Comparison of ENCODE assay signal across 28 cellular contexts in the genomic region with DNA sequence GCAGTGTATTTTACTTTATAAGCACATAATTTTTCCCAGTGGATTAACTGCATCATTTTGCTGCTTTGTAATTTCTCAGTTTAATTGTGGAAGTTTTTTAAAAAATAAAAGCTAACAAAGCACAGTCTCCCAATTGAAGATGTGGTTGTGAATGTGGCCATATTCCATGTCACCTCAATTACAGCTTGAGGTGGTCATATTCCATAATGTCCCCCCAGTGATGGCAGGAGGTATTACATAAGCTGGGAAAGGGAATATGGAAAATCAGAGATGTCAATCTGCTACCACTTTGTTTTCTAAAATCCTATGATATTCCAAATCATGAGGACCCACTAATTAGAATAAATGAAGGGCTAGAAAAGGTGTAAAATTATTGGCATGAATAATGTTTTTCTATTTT.
DNase-seq lines count a peak whose midpoint lies in the region; ATAC-seq and TF ChIP-seq lines count a peak whose summit lies in the region.
"Had no signal": no experiment of that assay in that cellular context is flagged by ENCODE, and none has a peak within 500 bp of the region (broad histone marks: within the 10 kb centered on the region; RNA-seq: fewer than 3 reads in every experiment).

No MANE protein-coding gene starts in this region.

- H3K36me3 ChIP-seq in endodermal cell (ENCODE audit: control insufficient read depth, insufficient read depth, low read length) (no peaks in the 10 kb centered on the region), neural progenitor cell (no peaks in the 10 kb centered on the region), left ventricle myocardium inferior (no peaks in the 10 kb centered on the region), gastrocnemius medialis (no peaks in the 10 kb centered on the region)
- H3K36me3 ChIP-seq: adrenal gland, thoracic aorta had no signal

- H3K4me1 Mint-ChIP-seq in endodermal cell = peaks cover 7% of the 10 kb centered on the region
- peaks cover 3% of the 10 kb centered on the region for H3K4me1 Mint-ChIP-seq in neural progenitor cell
- H3K4me1 Mint-ChIP-seq in activated CD4-positive, alpha-beta memory T cell treated with anti-CD3 and anti-CD28 coated beads for 36 hours (ENCODE audit: low read depth) = no peaks in the 10 kb centered on the region
- H3K4me1 Mint-ChIP-seq: activated CD4-positive, alpha-beta T cell treated with anti-CD3 and anti-CD28 coated beads, Interleukin-2, amount 10 ng/mL, durations not matched to agents 7 days and 5 days; CD14-positive monocyte; central memory CD8-positive, alpha-beta T cell; memory B cell; naive thymus-derived CD8-positive, alpha-beta T cell had no signal

- H3K4me2 ChIP-seq in neural progenitor cell = no peak overlapping the region
- H3K4me2 ChIP-seq: hepatocyte, KMS-11 had no signal

- H3K27ac Mint-ChIP-seq in endodermal cell = no peak overlapping the region
- no peak overlapping the region for H3K27ac Mint-ChIP-seq in neural progenitor cell
- H3K27ac Mint-ChIP-seq in activated CD4-positive, alpha-beta memory T cell treated with anti-CD3 and anti-CD28 coated beads for 36 hours = no peak overlapping the region
- H3K27ac Mint-ChIP-seq: activated CD4-positive, alpha-beta T cell treated with anti-CD3 and anti-CD28 coated beads, Interleukin-2, amount 10 ng/mL, durations not matched to agents 7 days and 5 days; CD14-positive monocyte; memory B cell; naive thymus-derived CD8-positive, alpha-beta T cell had no signal

- no peaks in the 10 kb centered on the region for H4K20me1 ChIP-seq in neural progenitor cell (ENCODE audit: low read depth)

- no peak for ATAC-seq in gastrocnemius medialis
- ATAC-seq: naive thymus-derived CD8-positive, alpha-beta T cell had no signal

- H3K9me3 ChIP-seq in endodermal cell (ENCODE audit: control insufficient read depth, low read length) = no peaks in the 10 kb centered on the region
- no peaks in the 10 kb centered on the region for H3K9me3 ChIP-seq in neural progenitor cell (ENCODE audit: low read depth)
- H3K9me3 ChIP-seq in left ventricle myocardium inferior (replicated peaks) = no peaks in the 10 kb centered on the region
- no peaks in the 10 kb centered on the region for H3K9me3 ChIP-seq in gastrocnemius medialis
- H3K9me3 ChIP-seq: adrenal gland, thoracic aorta had no signal

- H3K4me1 ChIP-seq in endodermal cell (ENCODE audit: control insufficient read depth, insufficient read depth, low read length) = no peaks in the 10 kb centered on the region
- H3K4me1 ChIP-seq in neural progenitor cell = no peaks in the 10 kb centered on the region
- H3K4me1 ChIP-seq in left ventricle myocardium inferior = no peaks in the 10 kb centered on the region
- no peaks in the 10 kb centered on the region for H3K4me1 ChIP-seq in gastrocnemius medialis
- H3K4me1 ChIP-seq: adrenal gland had no signal

- H2AFZ ChIP-seq in neural progenitor cell (replicated peaks) = no peak overlapping the region
- H2AFZ ChIP-seq: hepatocyte had no signal

- POLR2A ChIA-PET in activated CD4-positive, alpha-beta memory T cell treated with anti-CD3 and anti-CD28 coated beads for 36 hours (lab: Charles Lee) = no interaction called here

- no peak for TF ChIP-seq POLR2A in NB4 (IDR thresholded peaks at IDR 0.05; ENCODE audit: extremely low read depth, insufficient read length)
- TF ChIP-seq POLR2A in gastrocnemius medialis (IDR thresholded peaks at IDR 0.05) = no peak

- H3K9ac ChIP-seq in endodermal cell (ENCODE audit: extremely low read depth, low read length, poor library complexity, severe bottlenecking) = no peak overlapping the region
- H3K9ac ChIP-seq in neural progenitor cell = no peak overlapping the region
- H3K9ac ChIP-seq: KMS-11 had no signal

- intact Hi-C loops in left ventricle myocardium inferior (cut with micrococcal nuclease) (no loop called here), gastrocnemius medialis (cut with DNase I; ENCODE audit: low total_unique reads) (no loop called here)
- intact Hi-C loops in activated CD4-positive, alpha-beta memory T cell treated with anti-CD3 and anti-CD28 coated beads for 36 hours (cut with micrococcal nuclease) = no loop called here

- in situ Hi-C loops in gastrocnemius medialis (cut with MboI; ENCODE audit: low sequenced_read_pairs in 4 of 4) = no loop called here

- H3K36me3 Mint-ChIP-seq in endodermal cell (ENCODE audit: low read depth) = no peaks in the 10 kb centered on the region
- H3K36me3 Mint-ChIP-seq in neural progenitor cell = no peaks in the 10 kb centered on the region
- no peaks in the 10 kb centered on the region for H3K36me3 Mint-ChIP-seq in activated CD4-positive, alpha-beta memory T cell treated with anti-CD3 and anti-CD28 coated beads for 36 hours
- H3K36me3 Mint-ChIP-seq: CD14-positive monocyte; memory B cell; naive thymus-derived CD8-positive, alpha-beta T cell had no signal

- TF ChIP-seq CTCF in NB4 (IDR thresholded peaks at IDR 0.05; ENCODE audit: low read depth, low read length) (peak; percentile 12), endodermal cell (conservative IDR thresholded peaks at IDR 0.05) (peak; percentile 69), neural progenitor cell (IDR thresholded peaks at IDR 0.05) (peak; percentile 41), left ventricle myocardium inferior (IDR thresholded peaks at IDR 0.05; ENCODE audit: borderline replicate concordance) (no peak), gastrocnemius medialis (IDR thresholded peaks at IDR 0.05 in 4 of 5, conservative IDR thresholded peaks at IDR 0.05 in 1 of 5) (peak in 1 of 5 experiments; percentile 11)

- H3K4me3 ChIP-seq in NB4 (ENCODE audit: low read depth, low read length) (no peak overlapping the region), endodermal cell (ENCODE audit: low read length) (no peak overlapping the region), neural progenitor cell (no peak overlapping the region), left ventricle myocardium inferior (no peak overlapping the region), gastrocnemius medialis (no peak overlapping the region)
- H3K4me3 ChIP-seq: adrenal gland, hepatocyte, thoracic aorta had no signal

- H3K9me3 Mint-ChIP-seq in endodermal cell = no peaks in the 10 kb centered on the region
- no peaks in the 10 kb centered on the region for H3K9me3 Mint-ChIP-seq in neural progenitor cell
- H3K9me3 Mint-ChIP-seq in activated CD4-positive, alpha-beta memory T cell treated with anti-CD3 and anti-CD28 coated beads for 36 hours = peaks cover 12% of the 10 kb centered on the region

- peak; percentile 18 for DNase-seq in DMS 273 (lab: John Stamatoyannopoulos, UW; ENCODE audit: unreplicated experiment)
- no peak for DNase-seq in DMS 273 treated with DMSO at 0.1 percent for 48 hours (lab: John Stamatoyannopoulos, UW)
- no peak for DNase-seq in NB4 (ENCODE audit: low read depth)
- no peak for DNase-seq in endodermal cell
- DNase-seq in neural progenitor cell (ENCODE audit: low spot score) = no peak
- no peak for DNase-seq in left ventricle myocardium inferior
- DNase-seq in gastrocnemius medialis = no peak
- no peak for DNase-seq in activated CD4-positive, alpha-beta memory T cell treated with anti-CD3 and anti-CD28 coated beads for 36 hours
- DNase-seq: 8988T; activated CD4-positive, alpha-beta T cell treated with anti-CD3 and anti-CD28 coated beads, Interleukin-2, amount 10 ng/mL, durations not matched to agents 7 days and 5 days; activated CD8-positive, alpha-beta memory T cell treated with anti-CD3 and anti-CD28 coated beads, Interleukin-2, amount 50 U/mL, for 48 hours; activated gamma-delta T cell; adrenal gland; DMS79; effector CD8-positive, alpha-beta T cell; H7; naive thymus-derived CD8-positive, alpha-beta T cell; NCI-H1092; NCI-H2081 treated with DMSO at 0.1 percent for 48 hours; NCI-H774; RPMI8226; stimulated activated CD4-positive, alpha-beta T cell treated with anti-CD3 and anti-CD28 coated beads, Interleukin-12 subunit alpha, Interleukin-12 subunit beta, amount 100 ng/mL, for 4 hours had no signal

- H3K27ac ChIP-seq in endodermal cell (ENCODE audit: low read depth, low read length) = no peak overlapping the region
- no peak overlapping the region for H3K27ac ChIP-seq in neural progenitor cell
- H3K27ac ChIP-seq in left ventricle myocardium inferior (replicated peaks) = no peak overlapping the region
- H3K27ac ChIP-seq in gastrocnemius medialis = no peak overlapping the region
- H3K27ac ChIP-seq: adrenal gland, hepatocyte, KMS-11, thoracic aorta had no signal

- H3K27me3 Mint-ChIP-seq in endodermal cell (ENCODE audit: insufficient read depth) (no peaks in the 10 kb centered on the region), neural progenitor cell (ENCODE audit: insufficient read depth, low read depth) (no peaks in the 10 kb centered on the region)
- H3K27me3 Mint-ChIP-seq in activated CD4-positive, alpha-beta memory T cell treated with anti-CD3 and anti-CD28 coated beads for 36 hours = no peaks in the 10 kb centered on the region
- H3K27me3 Mint-ChIP-seq: activated CD4-positive, alpha-beta T cell treated with anti-CD3 and anti-CD28 coated beads, Interleukin-2, amount 10 ng/mL, durations not matched to agents 7 days and 5 days; central memory CD8-positive, alpha-beta T cell; memory B cell; naive thymus-derived CD8-positive, alpha-beta T cell had no signal

- no peaks in the 10 kb centered on the region for H3K79me2 ChIP-seq in neural progenitor cell (ENCODE audit: low read depth)
- H3K79me2 ChIP-seq: hepatocyte had no signal

- H3K27me3 ChIP-seq in endodermal cell (ENCODE audit: control insufficient read depth, insufficient read depth, low read length, poor library complexity, severe bottlenecking) = no peaks in the 10 kb centered on the region
- no peaks in the 10 kb centered on the region for H3K27me3 ChIP-seq in neural progenitor cell
- no peaks in the 10 kb centered on the region for H3K27me3 ChIP-seq in left ventricle myocardium inferior (ENCODE audit: low read depth)
- H3K27me3 ChIP-seq in gastrocnemius medialis = no peaks in the 10 kb centered on the region
- H3K27me3 ChIP-seq: adrenal gland, hepatocyte had no signal

- no peaks in the 10 kb centered on the region for H3F3A ChIP-seq in neural progenitor cell (ENCODE audit: low read depth)

- CTCF ChIA-PET in activated CD4-positive, alpha-beta memory T cell treated with anti-CD3 and anti-CD28 coated beads for 36 hours (lab: Charles Lee) = no interaction called here

- no peak overlapping the region for H3K4me3 Mint-ChIP-seq in endodermal cell
- no peak overlapping the region for H3K4me3 Mint-ChIP-seq in neural progenitor cell
- H3K4me3 Mint-ChIP-seq in activated CD4-positive, alpha-beta memory T cell treated with anti-CD3 and anti-CD28 coated beads for 36 hours = no peak overlapping the region
- H3K4me3 Mint-ChIP-seq: activated CD4-positive, alpha-beta T cell treated with anti-CD3 and anti-CD28 coated beads, Interleukin-2, amount 10 ng/mL, durations not matched to agents 7 days and 5 days; CD14-positive monocyte; central memory CD8-positive, alpha-beta T cell; memory B cell; naive thymus-derived CD8-positive, alpha-beta T cell had no signal
